Comparison of ENCODE assay signal across 8 cellular contexts in genomic region chr22:16917144-16918003, GRCh38.
DNase-seq lines count a peak whose midpoint lies in the region; ATAC-seq and TF ChIP-seq lines count a peak whose summit lies in the region.

No MANE protein-coding gene starts in this region.

- DNase-seq in Caco-2, result peak; percentile 75 to 77
- peak; percentile 25 to 81 for DNase-seq in NCI-H526 (lab: John Stamatoyannopoulos, UW)
- DNase-seq in activated CD8-positive, alpha-beta memory T cell treated with anti-CD3 and anti-CD28 coated beads, Interleukin-2, amount 10 ng/mL, durations not matched to agents 7 days and 5 days, result peak; percentile 71
- no peak for DNase-seq in esophagus squamous epithelium (lab: John Stamatoyannopoulos, UW)
- DNase-seq in natural killer cell, result peak; percentile 54
- DNase-seq in stimulated activated naive B cell treated with anti-CD40 and anti-IgM and Interleukin-4, amounts not matched to agents 10 μg/mL and 1 μg/mL and 100 μg/mL, for 72 hours, result peak; percentile 32

- H3K36me3 Mint-ChIP-seq in Caco-2 (ENCODE audit: insufficient read depth, unreplicated experiment) (peaks cover 5% of the 10 kb centered on the region), natural killer cell (no peaks in the 10 kb centered on the region)
- no peaks in the 10 kb centered on the region for H3K36me3 Mint-ChIP-seq in activated CD8-positive, alpha-beta memory T cell treated with anti-CD3 and anti-CD28 coated beads, Interleukin-2, amount 10 ng/mL, durations not matched to agents 7 days and 5 days
- H3K36me3 Mint-ChIP-seq in stimulated activated naive B cell treated with anti-CD40 and anti-IgM and Interleukin-4, amounts not matched to agents 10 μg/mL and 1 μg/mL and 100 μg/mL, for 72 hours, result no peaks in the 10 kb centered on the region

- H3K4me1 Mint-ChIP-seq in Caco-2 (ENCODE audit: low read depth, unreplicated experiment), result no peaks in the 10 kb centered on the region
- peaks cover 23% of the 10 kb centered on the region for H3K4me1 Mint-ChIP-seq in activated CD8-positive, alpha-beta memory T cell treated with anti-CD3 and anti-CD28 coated beads, Interleukin-2, amount 10 ng/mL, durations not matched to agents 7 days and 5 days
- H3K4me1 Mint-ChIP-seq in natural killer cell, result peaks cover 6 to 7% of the 10 kb centered on the region in 2 donors
- H3K4me1 Mint-ChIP-seq in stimulated activated naive B cell treated with anti-CD40 and anti-IgM and Interleukin-4, amounts not matched to agents 10 μg/mL and 1 μg/mL and 100 μg/mL, for 72 hours, result peaks cover 11 to 18% of the 10 kb centered on the region in 2 donors

- TF ChIP-seq POLR2A in esophagus squamous epithelium (IDR thresholded peaks at IDR 0.05), result no peak

- peaks cover 10% of the 10 kb centered on the region for H3K27me3 Mint-ChIP-seq in Caco-2 (ENCODE audit: insufficient read depth, unreplicated experiment)
- peaks cover 22% of the 10 kb centered on the region for H3K27me3 Mint-ChIP-seq in activated CD8-positive, alpha-beta memory T cell treated with anti-CD3 and anti-CD28 coated beads, Interleukin-2, amount 10 ng/mL, durations not matched to agents 7 days and 5 days
- H3K27me3 Mint-ChIP-seq in natural killer cell (ENCODE audit: low read depth in 2 of 2), result peaks cover 6 to 22% of the 10 kb centered on the region in 2 donors
- peaks cover 7 to 18% of the 10 kb centered on the region in 2 donors for H3K27me3 Mint-ChIP-seq in stimulated activated naive B cell treated with anti-CD40 and anti-IgM and Interleukin-4, amounts not matched to agents 10 μg/mL and 1 μg/mL and 100 μg/mL, for 72 hours

- H3K4me3 Mint-ChIP-seq in Caco-2 (ENCODE audit: unreplicated experiment) (no peak overlapping the region), natural killer cell (no peak overlapping the region)
- no peak overlapping the region for H3K4me3 Mint-ChIP-seq in activated CD8-positive, alpha-beta memory T cell treated with anti-CD3 and anti-CD28 coated beads, Interleukin-2, amount 10 ng/mL, durations not matched to agents 7 days and 5 days
- H3K4me3 Mint-ChIP-seq in stimulated activated naive B cell treated with anti-CD40 and anti-IgM and Interleukin-4, amounts not matched to agents 10 μg/mL and 1 μg/mL and 100 μg/mL, for 72 hours, result no peak overlapping the region

- no peaks in the 10 kb centered on the region for H3K4me1 ChIP-seq in Caco-2
- no peaks in the 10 kb centered on the region for H3K4me1 ChIP-seq in esophagus squamous epithelium

- POLR2A ChIA-PET in Caco-2 (lab: Charles Lee), result no interaction called here

- H3K27ac Mint-ChIP-seq in Caco-2 (ENCODE audit: unreplicated experiment) (no peak overlapping the region), natural killer cell (no peak overlapping the region)
- H3K27ac Mint-ChIP-seq in activated CD8-positive, alpha-beta memory T cell treated with anti-CD3 and anti-CD28 coated beads, Interleukin-2, amount 10 ng/mL, durations not matched to agents 7 days and 5 days, result no peak overlapping the region
- no peak overlapping the region for H3K27ac Mint-ChIP-seq in stimulated activated naive B cell treated with anti-CD40 and anti-IgM and Interleukin-4, amounts not matched to agents 10 μg/mL and 1 μg/mL and 100 μg/mL, for 72 hours

- 26 to 27% methylated on average over 14 to 16 of the region's 16 CpGs for WGBS in esophagus squamous epithelium, 2 donors

- TF ChIP-seq CTCF in Caco-2 (IDR thresholded peaks at IDR 0.05; ENCODE audit: insufficient read depth in 1 of 2, low read depth in 1 of 2, low read length in 1 of 2, severe bottlenecking in 1 of 2, unreplicated experiment in 1 of 2) (peak; percentile 68 to 80), esophagus squamous epithelium (IDR thresholded peaks at IDR 0.05) (peak; percentile 19 to 53 (median 42)), natural killer cell (IDR thresholded peaks at IDR 0.05) (peak; percentile 79)

- CTCF ChIA-PET in Caco-2 (lab: Charles Lee), result interaction anchor here (0.7 to 1.6 kb wide), 3 partner anchors 14 to 141 kb away, joined by 3 to 18 read pairs (median 3); no protein-coding TSS in a partner anchor
- CTCF ChIA-PET in activated CD8-positive, alpha-beta memory T cell treated with anti-CD3 and anti-CD28 coated beads, Interleukin-2, amount 10 ng/mL, durations not matched to agents 7 days and 5 days (lab: Charles Lee), result interaction anchor here (1.0 to 3.3 kb wide), 5 partner anchors 137 to 584 kb away, joined by 4 to 21 read pairs (median 5); no protein-coding TSS in a partner anchor

- H3K27ac ChIP-seq in esophagus squamous epithelium, result no peak overlapping the region

- ATAC-seq in HG02759 (IDR thresholded peaks at IDR 0.05; ENCODE audit: unreplicated experiment) (peak; percentile 74), natural killer cell (peak in 2 of 3 donors; percentile 66), HG02840 (IDR thresholded peaks at IDR 0.05; ENCODE audit: low FRiP score, unreplicated experiment) (no peak)
- peak; percentile 57 for ATAC-seq in activated CD8-positive, alpha-beta memory T cell treated with anti-CD3 and anti-CD28 coated beads, Interleukin-2, amount 10 ng/mL, durations not matched to agents 7 days and 5 days
- ATAC-seq in stimulated activated naive B cell treated with anti-CD40 and anti-IgM and Interleukin-4, amounts not matched to agents 10 μg/mL and 1 μg/mL and 100 μg/mL, for 72 hours (replicated peaks), result peak; percentile 76 to 85

- intact Hi-C loops in Caco-2 (cut with micrococcal nuclease; ENCODE audit: unreplicated experiment), result loop anchor here (1.0 kb wide), 1 partner anchor 141 kb away; no protein-coding TSS in a partner anchor
- intact Hi-C loops in esophagus squamous epithelium (cut with DNase I), result loop anchor here (5.0 kb wide), 1 partner anchor 140 kb away; no protein-coding TSS in a partner anchor
- intact Hi-C loops in natural killer cell (cut with micrococcal nuclease), result loop anchor here (1.0 kb wide), 1 partner anchor 141 kb away; no protein-coding TSS in a partner anchor

- no TSS peak for BruUV-seq in Caco-2 (replicated peaks; lab: Mats Ljungman, UMichigan)

- H3K27me3 ChIP-seq in Caco-2 (replicated peaks; ENCODE audit: control insufficient read depth, insufficient read depth, low read length), result no peaks in the 10 kb centered on the region; the same call in 1 of the 2 replicates
- H3K27me3 ChIP-seq in esophagus squamous epithelium, result peaks cover 0 to 59% (median 0%) of the 10 kb centered on the region in 4 donors

- H3K36me3 ChIP-seq in Caco-2 (ENCODE audit: control insufficient read depth, insufficient read depth, low read length) (no peaks in the 10 kb centered on the region), esophagus squamous epithelium (no peaks in the 10 kb centered on the region)

- H3K9me3 ChIP-seq in Caco-2 (no peaks in the 10 kb centered on the region), esophagus squamous epithelium (no peaks in the 10 kb centered on the region)

- H3K4me3 ChIP-seq in Caco-2 (ENCODE audit: low read depth, low read length), result no peak overlapping the region
- H3K4me3 ChIP-seq in esophagus squamous epithelium, result no peak overlapping the region

- H3K9me3 Mint-ChIP-seq in Caco-2 (ENCODE audit: unreplicated experiment) (no peaks in the 10 kb centered on the region), natural killer cell (no peaks in the 10 kb centered on the region)
- no peaks in the 10 kb centered on the region for H3K9me3 Mint-ChIP-seq in activated CD8-positive, alpha-beta memory T cell treated with anti-CD3 and anti-CD28 coated beads, Interleukin-2, amount 10 ng/mL, durations not matched to agents 7 days and 5 days (ENCODE audit: low read depth)
- H3K9me3 Mint-ChIP-seq in stimulated activated naive B cell treated with anti-CD40 and anti-IgM and Interleukin-4, amounts not matched to agents 10 μg/mL and 1 μg/mL and 100 μg/mL, for 72 hours, result no peaks in the 10 kb centered on the region
